In the genomic region with DNA sequence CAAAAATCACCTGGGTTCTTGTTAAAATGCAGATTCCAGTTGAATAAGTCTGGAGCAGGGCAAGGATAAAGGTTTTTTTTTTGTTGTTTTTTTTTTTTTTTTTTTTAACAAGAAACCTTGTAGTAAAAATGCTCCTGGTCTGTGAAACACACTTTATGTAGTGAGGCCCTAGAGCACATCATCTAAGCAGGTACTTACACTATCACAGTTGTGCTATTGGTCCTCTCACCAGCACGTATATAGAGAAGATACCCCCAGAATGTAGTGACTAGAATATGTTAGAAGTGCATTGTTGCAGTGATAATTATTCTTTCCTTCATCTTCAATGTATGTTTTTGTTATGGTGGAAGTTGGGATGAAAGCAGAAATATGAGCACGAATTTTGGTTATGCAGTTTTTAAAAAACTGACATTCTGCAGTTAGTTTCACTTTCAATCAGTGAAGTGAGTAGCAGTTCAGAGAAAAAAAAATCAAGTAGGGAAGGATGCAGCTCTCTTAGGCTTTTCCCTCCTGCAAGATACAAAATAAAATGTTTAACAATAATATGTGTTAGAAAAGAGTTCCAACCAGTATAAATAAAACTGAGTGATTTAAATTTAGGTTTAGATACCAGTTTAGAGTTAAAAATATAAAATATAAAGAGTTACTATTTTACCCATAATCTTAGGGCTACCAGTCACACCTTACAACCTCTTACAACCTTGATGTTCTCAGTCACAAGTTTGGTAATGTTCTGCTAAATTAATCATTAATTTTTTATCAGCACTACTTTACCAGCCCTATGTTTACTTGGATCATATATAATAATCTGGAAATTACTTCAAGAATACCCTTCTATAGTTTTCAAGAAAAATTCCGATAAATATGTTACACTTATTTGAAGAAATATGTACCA, we compare ENCODE assay signal across 1 cellular context.
TF ChIP-seq lines count a peak whose summit lies in the region.

No MANE protein-coding gene starts in this region.

TF ChIP-seq in HepG2, 621 proteins besides CTCF, POLR2A, EP300 and RAD21:
- TF ChIP-seq, protein P1, sequence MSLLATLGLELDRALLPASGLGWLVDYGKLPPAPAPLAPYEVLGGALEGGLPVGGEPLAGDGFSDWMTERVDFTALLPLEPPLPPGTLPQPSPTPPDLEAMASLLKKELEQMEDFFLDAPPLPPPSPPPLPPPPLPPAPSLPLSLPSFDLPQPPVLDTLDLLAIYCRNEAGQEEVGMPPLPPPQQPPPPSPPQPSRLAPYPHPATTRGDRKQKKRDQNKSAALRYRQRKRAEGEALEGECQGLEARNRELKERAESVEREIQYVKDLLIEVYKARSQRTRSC (CRISPR knock-in tag; IDR thresholded peaks at IDR 0.05; ENCODE audit: low read depth): no peak
- no peak for TF ChIP-seq SIN3B (IDR thresholded peaks at IDR 0.05; ENCODE audit: low read length)
- no peak for TF ChIP-seq ZNF878 (CRISPR knock-in tag; IDR thresholded peaks at IDR 0.05)
- no peak for TF ChIP-seq ZNF792 (CRISPR knock-in tag; IDR thresholded peaks at IDR 0.05)
- TF ChIP-seq TEAD2 (CRISPR knock-in tag; IDR thresholded peaks at IDR 0.05): no peak
- TF ChIP-seq ZNF20 (CRISPR knock-in tag; IDR thresholded peaks at IDR 0.05): no peak
- TF ChIP-seq ZC3H4 (CRISPR knock-in tag; IDR thresholded peaks at IDR 0.05; ENCODE audit: borderline replicate concordance): no peak
- TF ChIP-seq ZKSCAN8 (CRISPR knock-in tag; IDR thresholded peaks at IDR 0.05; ENCODE audit: borderline replicate concordance): no peak
- no peak for TF ChIP-seq SMAD3 (CRISPR knock-in tag; IDR thresholded peaks at IDR 0.05)
- no peak for TF ChIP-seq ZNF30 (CRISPR knock-in tag; IDR thresholded peaks at IDR 0.05)
- no peak for TF ChIP-seq HNRNPLL (IDR thresholded peaks at IDR 0.05; ENCODE audit: low read depth, low read length, poor library complexity, severe bottlenecking)
- TF ChIP-seq KLF13 (CRISPR knock-in tag; IDR thresholded peaks at IDR 0.05): no peak
- TF ChIP-seq MYNN (CRISPR knock-in tag; IDR thresholded peaks at IDR 0.05; ENCODE audit: low read depth): no peak
- TF ChIP-seq ZNF354B (CRISPR knock-in tag; IDR thresholded peaks at IDR 0.05): no peak
- TF ChIP-seq, protein P2, sequence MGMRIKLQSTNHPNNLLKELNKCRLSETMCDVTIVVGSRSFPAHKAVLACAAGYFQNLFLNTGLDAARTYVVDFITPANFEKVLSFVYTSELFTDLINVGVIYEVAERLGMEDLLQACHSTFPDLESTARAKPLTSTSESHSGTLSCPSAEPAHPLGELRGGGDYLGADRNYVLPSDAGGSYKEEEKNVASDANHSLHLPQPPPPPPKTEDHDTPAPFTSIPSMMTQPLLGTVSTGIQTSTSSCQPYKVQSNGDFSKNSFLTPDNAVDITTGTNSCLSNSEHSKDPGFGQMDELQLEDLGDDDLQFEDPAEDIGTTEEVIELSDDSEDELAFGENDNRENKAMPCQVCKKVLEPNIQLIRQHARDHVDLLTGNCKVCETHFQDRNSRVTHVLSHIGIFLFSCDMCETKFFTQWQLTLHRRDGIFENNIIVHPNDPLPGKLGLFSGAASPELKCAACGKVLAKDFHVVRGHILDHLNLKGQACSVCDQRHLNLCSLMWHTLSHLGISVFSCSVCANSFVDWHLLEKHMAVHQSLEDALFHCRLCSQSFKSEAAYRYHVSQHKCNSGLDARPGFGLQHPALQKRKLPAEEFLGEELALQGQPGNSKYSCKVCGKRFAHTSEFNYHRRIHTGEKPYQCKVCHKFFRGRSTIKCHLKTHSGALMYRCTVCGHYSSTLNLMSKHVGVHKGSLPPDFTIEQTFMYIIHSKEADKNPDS (CRISPR knock-in tag; IDR thresholded peaks at IDR 0.05): no peak
- no peak for TF ChIP-seq CBFB (CRISPR knock-in tag; IDR thresholded peaks at IDR 0.05)
- no peak for TF ChIP-seq ZNF296 (CRISPR knock-in tag; conservative IDR thresholded peaks at IDR 0.05)
- TF ChIP-seq ZNF326 (CRISPR knock-in tag; IDR thresholded peaks at IDR 0.05; ENCODE audit: borderline replicate concordance): no peak
- TF ChIP-seq HOXD1 (CRISPR knock-in tag; IDR thresholded peaks at IDR 0.05): no peak
- TF ChIP-seq, protein P3, sequence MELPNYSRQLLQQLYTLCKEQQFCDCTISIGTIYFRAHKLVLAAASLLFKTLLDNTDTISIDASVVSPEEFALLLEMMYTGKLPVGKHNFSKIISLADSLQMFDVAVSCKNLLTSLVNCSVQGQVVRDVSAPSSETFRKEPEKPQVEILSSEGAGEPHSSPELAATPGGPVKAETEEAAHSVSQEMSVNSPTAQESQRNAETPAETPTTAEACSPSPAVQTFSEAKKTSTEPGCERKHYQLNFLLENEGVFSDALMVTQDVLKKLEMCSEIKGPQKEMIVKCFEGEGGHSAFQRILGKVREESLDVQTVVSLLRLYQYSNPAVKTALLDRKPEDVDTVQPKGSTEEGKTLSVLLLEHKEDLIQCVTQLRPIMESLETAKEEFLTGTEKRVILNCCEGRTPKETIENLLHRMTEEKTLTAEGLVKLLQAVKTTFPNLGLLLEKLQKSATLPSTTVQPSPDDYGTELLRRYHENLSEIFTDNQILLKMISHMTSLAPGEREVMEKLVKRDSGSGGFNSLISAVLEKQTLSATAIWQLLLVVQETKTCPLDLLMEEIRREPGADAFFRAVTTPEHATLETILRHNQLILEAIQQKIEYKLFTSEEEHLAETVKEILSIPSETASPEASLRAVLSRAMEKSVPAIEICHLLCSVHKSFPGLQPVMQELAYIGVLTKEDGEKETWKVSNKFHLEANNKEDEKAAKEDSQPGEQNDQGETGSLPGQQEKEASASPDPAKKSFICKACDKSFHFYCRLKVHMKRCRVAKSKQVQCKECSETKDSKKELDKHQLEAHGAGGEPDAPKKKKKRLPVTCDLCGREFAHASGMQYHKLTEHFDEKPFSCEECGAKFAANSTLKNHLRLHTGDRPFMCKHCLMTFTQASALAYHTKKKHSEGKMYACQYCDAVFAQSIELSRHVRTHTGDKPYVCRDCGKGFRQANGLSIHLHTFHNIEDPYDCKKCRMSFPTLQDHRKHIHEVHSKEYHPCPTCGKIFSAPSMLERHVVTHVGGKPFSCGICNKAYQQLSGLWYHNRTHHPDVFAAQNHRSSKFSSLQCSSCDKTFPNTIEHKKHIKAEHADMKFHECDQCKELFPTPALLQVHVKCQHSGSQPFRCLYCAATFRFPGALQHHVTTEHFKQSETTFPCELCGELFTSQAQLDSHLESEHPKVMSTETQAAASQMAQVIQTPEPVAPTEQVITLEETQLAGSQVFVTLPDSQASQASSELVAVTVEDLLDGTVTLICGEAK (IDR thresholded peaks at IDR 0.05): no peak
- TF ChIP-seq, protein P3 (CRISPR knock-in tag; IDR thresholded peaks at IDR 0.05): no peak
TF ChIP-seq in HepG2: peak in this region for 0.
